In genomic region chr1:45750298-45751038, GRCh38 we compare ENCODE assay signal across 8 cellular contexts. TPM values are rescaled to one million over a fixed set of nuclear protein-coding genes. Genes with fewer than 3 reads are reported as not detected.
A peak's percentile ranks its signal among the peaks of the same experiment; 100 is the strongest.
DNase-seq lines count a peak whose midpoint lies in the region; ATAC-seq and TF ChIP-seq lines count a peak whose summit lies in the region.

IPP (minus strand) TSS chr1:45750653; CDS start chr1:45746411, 4,242 bp downstream.

- intact Hi-C loops in mucosa of descending colon (cut with DNase I, micrococcal nuclease), result no loop called here

- peaks cover 7% of the 10 kb centered on the region for H3K4me1 ChIP-seq in mucosa of descending colon (ENCODE audit: low read depth)

- ATAC-seq in GM21528 (IDR thresholded peaks at IDR 0.05; ENCODE audit: low FRiP score, unreplicated experiment), result peak; percentile 90
- ATAC-seq in mucosa of descending colon, result peak; percentile 99

- H3K36me3 Mint-ChIP-seq in IgD-negative memory B cell, result peaks cover 3% of the 10 kb centered on the region

- peak within 1 kb of the TSS; percentile 95 to 100 (median 99) for H3K27ac Mint-ChIP-seq in IgD-negative memory B cell

- H3K4me1 Mint-ChIP-seq in IgD-negative memory B cell, result peaks cover 11 to 24% (median 14%) of the 10 kb centered on the region in 3 donors

- H3K4me3 Mint-ChIP-seq in IgD-negative memory B cell, result peak within 1 kb of the TSS; percentile 95 to 100 (median 96)

- H3K4me3 ChIP-seq in epithelial cell of esophagus (ENCODE audit: low read length) (peak within 1 kb of the TSS; percentile 87), mucosa of descending colon (peak within 1 kb of the TSS; percentile 41)

- peaks cover 10% of the 10 kb centered on the region for H3K9me3 ChIP-seq in mucosa of descending colon

- TF ChIP-seq CTCF in epithelial cell of esophagus (IDR thresholded peaks at IDR 0.05; ENCODE audit: insufficient read depth, low read depth, low read length, missing control alignments), result peak; percentile 26
- no peak for TF ChIP-seq CTCF in mucosa of descending colon (IDR thresholded peaks at IDR 0.05)

- DNase-seq in DMS153 (lab: John Stamatoyannopoulos, UW) (peak; percentile 99), OCI-M1 (lab: John Stamatoyannopoulos, UW) (peak; percentile 99), activated T-cell treated with anti-CD3 and anti-CD28 coated beads for 24 hours (ENCODE audit: low read depth) (peak; percentile 92), epithelial cell of esophagus (ENCODE audit: low read depth) (peak; percentile 97), mucosa of descending colon (peak; percentile 95 to 98 (median 98))
- peak; percentile 93 for DNase-seq in stimulated activated CD8-positive, alpha-beta memory T cell treated with anti-CD3 and anti-CD28 coated beads, Interleukin-4, amount 100 ng/mL, for 24 hours (ENCODE audit: low read depth)

- peaks cover 1% of the 10 kb centered on the region for H3K27me3 Mint-ChIP-seq in IgD-negative memory B cell

- no peaks in the 10 kb centered on the region for H3K9me3 Mint-ChIP-seq in IgD-negative memory B cell

- no peaks in the 10 kb centered on the region for H3K36me3 ChIP-seq in mucosa of descending colon (ENCODE audit: low read depth)

RNA-seq across cellular contexts. Expression of gene IPP, which starts in this region (rescaled TPM):
- polyA plus RNA-seq in IgD-negative memory B cell, result 11.0 TPM
- 10 to 100 TPM; 18.4 to 21.1 (median 19.2) TPM for total RNA-seq in mucosa of descending colon

Comparison
In these comparisons a context has a peak if more than half of its experiments do, and no peak if none do; other contexts are left out.
1. Peak in every context shown above with its lines: DNase-seq, ATAC-seq and H3K4me3 ChIP-seq.